In the genomic region with DNA sequence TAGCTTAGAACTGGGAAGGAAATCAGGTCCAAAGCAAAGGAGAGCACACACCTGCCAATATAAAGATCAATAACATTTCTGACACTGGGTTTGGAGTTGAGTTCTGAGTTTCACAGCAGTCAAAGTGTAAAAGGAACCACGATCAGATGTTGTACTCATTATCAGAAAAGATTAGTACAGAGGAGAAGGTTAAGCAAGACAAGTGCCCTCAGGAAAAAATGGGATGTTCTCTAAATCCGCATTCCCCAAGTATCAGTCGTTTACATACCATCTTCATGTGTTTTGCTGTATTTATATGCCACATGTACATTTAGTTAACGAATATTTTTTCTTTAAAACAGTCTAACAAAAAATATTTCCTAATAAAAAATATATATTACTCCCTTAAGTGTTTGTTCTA, we compare ENCODE assay signal across 1 cellular context.
TF ChIP-seq lines count a peak whose summit lies in the region.

No MANE protein-coding gene starts in this region.

TF ChIP-seq in GM23338, 12 proteins besides CTCF, POLR2A, EP300 and RAD21 (continued from another document):
- TF ChIP-seq, protein P1, sequence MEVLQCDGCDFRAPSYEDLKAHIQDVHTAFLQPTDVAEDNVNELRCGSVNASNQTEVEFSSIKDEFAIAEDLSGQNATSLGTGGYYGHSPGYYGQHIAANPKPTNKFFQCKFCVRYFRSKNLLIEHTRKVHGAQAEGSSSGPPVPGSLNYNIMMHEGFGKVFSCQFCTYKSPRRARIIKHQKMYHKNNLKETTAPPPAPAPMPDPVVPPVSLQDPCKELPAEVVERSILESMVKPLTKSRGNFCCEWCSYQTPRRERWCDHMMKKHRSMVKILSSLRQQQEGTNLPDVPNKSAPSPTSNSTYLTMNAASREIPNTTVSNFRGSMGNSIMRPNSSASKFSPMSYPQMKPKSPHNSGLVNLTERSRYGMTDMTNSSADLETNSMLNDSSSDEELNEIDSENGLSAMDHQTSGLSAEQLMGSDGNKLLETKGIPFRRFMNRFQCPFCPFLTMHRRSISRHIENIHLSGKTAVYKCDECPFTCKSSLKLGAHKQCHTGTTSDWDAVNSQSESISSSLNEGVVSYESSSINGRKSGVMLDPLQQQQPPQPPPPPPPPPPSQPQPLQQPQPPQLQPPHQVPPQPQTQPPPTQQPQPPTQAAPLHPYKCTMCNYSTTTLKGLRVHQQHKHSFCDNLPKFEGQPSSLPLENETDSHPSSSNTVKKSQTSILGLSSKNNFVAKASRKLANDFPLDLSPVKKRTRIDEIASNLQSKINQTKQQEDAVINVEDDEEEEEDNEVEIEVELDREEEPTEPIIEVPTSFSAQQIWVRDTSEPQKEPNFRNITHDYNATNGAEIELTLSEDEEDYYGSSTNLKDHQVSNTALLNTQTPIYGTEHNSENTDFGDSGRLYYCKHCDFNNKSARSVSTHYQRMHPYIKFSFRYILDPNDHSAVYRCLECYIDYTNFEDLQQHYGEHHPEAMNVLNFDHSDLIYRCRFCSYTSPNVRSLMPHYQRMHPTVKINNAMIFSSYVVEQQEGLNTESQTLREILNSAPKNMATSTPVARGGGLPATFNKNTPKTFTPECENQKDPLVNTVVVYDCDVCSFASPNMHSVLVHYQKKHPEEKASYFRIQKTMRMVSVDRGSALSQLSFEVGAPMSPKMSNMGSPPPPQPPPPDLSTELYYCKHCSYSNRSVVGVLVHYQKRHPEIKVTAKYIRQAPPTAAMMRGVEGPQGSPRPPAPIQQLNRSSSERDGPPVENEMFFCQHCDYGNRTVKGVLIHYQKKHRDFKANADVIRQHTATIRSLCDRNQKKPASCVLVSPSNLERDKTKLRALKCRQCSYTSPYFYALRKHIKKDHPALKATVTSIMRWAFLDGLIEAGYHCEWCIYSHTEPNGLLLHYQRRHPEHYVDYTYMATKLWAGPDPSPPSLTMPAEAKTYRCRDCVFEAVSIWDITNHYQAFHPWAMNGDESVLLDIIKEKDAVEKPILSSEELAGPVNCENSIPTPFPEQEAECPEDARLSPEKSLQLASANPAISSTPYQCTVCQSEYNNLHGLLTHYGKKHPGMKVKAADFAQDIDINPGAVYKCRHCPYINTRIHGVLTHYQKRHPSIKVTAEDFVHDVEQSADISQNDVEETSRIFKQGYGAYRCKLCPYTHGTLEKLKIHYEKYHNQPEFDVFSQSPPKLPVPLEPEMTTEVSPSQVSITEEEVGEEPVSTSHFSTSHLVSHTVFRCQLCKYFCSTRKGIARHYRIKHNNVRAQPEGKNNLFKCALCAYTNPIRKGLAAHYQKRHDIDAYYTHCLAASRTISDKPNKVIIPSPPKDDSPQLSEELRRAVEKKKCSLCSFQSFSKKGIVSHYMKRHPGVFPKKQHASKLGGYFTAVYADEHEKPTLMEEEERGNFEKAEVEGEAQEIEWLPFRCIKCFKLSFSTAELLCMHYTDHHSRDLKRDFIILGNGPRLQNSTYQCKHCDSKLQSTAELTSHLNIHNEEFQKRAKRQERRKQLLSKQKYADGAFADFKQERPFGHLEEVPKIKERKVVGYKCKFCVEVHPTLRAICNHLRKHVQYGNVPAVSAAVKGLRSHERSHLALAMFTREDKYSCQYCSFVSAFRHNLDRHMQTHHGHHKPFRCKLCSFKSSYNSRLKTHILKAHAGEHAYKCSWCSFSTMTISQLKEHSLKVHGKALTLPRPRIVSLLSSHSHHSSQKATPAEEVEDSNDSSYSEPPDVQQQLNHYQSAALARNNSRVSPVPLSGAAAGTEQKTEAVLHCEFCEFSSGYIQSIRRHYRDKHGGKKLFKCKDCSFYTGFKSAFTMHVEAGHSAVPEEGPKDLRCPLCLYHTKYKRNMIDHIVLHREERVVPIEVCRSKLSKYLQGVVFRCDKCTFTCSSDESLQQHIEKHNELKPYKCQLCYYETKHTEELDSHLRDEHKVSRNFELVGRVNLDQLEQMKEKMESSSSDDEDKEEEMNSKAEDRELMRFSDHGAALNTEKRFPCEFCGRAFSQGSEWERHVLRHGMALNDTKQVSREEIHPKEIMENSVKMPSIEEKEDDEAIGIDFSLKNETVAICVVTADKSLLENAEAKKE (CRISPR knock-in tag; IDR thresholded peaks at IDR 0.05), result no peak
- TF ChIP-seq POLR2AphosphoS5 (IDR thresholded peaks at IDR 0.05; ENCODE audit: low read depth), result no peak
- TF ChIP-seq JUNB (IDR thresholded peaks at IDR 0.05; ENCODE audit: unreplicated experiment), result no peak
